Comparison of ENCODE assay signal across 8 cellular contexts in genomic region chr10:114876602-114877300, GRCh38. TPM values are rescaled to one million over a fixed set of nuclear protein-coding genes. Genes with fewer than 3 reads are reported as not detected.
DNase-seq lines count a peak whose midpoint lies in the region; ATAC-seq, FAIRE-seq and TF ChIP-seq lines count a peak whose summit lies in the region.

No MANE protein-coding gene starts in this region.

- intact Hi-C loops in pancreas (cut with DNase I): no loop called here

- H3K27ac ChIP-seq in pancreas: no peak overlapping the region

- peak; percentile 31 to 69 (median 64) for TF ChIP-seq CTCF in pancreas (IDR thresholded peaks at IDR 0.05)

- H3K9me3 ChIP-seq in pancreas: no peaks in the 10 kb centered on the region

- no peak for FAIRE-seq in pancreas (lab: Jason Lieb, UNC)

- no peak overlapping the region for H3K4me3 ChIP-seq in pancreas

- ATAC-seq in GM19351 (IDR thresholded peaks at IDR 0.05; ENCODE audit: unreplicated experiment) (peak; percentile 90), HG03196 (IDR thresholded peaks at IDR 0.05; ENCODE audit: unreplicated experiment) (peak; percentile 72), pancreas (peak; percentile 88 to 97 (median 92))

- peaks cover 0 to 4% (median 3%) of the 10 kb centered on the region in 3 donors for H3K4me1 ChIP-seq in pancreas

- no peaks in the 10 kb centered on the region for H3K36me3 ChIP-seq in pancreas

- DNase-seq in DMS53 (lab: John Stamatoyannopoulos, UW) (peak; percentile 87), NCI-H69 (lab: John Stamatoyannopoulos, UW) (peak; percentile 79), foreskin melanocyte (peak; percentile 59), pancreas (peak; percentile 40 to 82 (median 64)), LoVo (ENCODE audit: low spot score) (no peak)
- DNase-seq in activated T-cell treated with anti-CD3 and anti-CD28 coated beads, Interleukin-2, amount 50 U/mL, for 48 hours: peak; percentile 72

- H3K27me3 ChIP-seq in pancreas: no peaks in the 10 kb centered on the region

- 24 to 26% methylated on average over 20 of the region's 20 CpGs for WGBS in pancreas, 2 donors

RNA-seq across cellular contexts. Expression of gene FHIP2A, which starts 55.2 kb away (rescaled TPM):
- total RNA-seq in pancreas: 10 to 100 TPM in 2 of 6 donors, 1 to 10 TPM in 4; 5.2 to 19.6 (median 9.0) TPM
- polyA plus RNA-seq in pancreas: 1 to 10 TPM; 3.8 to 7.2 TPM
